Comparison of ENCODE assay signal across 8 cellular contexts in the genomic region with DNA sequence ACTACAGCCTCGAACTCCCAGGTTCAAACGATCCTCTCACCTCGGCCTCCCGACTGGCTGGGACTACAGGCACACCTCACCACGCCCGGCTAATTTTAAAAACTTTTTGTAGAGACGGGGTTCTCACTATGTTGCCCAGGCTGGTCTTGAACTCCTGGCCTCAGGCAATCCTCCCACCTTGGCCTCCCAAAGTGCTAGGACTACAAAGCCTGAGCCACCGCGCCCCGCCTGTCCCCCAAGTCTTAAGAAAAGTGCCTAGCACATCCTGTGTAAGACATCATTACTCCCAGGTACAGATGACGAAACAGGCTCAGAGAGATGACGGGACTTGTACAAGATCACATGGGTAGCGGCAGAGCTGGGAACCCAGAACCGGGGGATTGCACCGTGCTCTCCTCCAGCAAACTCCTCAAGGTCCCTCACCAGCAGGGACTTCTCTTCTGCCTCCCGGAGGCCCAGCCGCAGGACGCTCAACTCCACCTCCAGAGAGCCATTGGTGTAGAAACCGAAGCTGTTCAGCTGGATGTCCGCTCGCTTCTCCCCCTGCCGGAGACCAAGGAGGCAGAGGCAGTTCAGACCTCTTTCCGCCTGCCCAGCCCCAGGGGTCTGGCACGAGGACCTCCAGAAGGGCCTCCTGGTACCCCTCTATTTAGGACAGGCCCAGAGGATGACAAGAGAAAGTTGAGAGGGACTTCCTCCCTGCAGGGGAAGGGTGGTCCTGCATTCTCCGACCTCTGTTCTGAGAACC. TPM values are rescaled to one million over a fixed set of nuclear protein-coding genes. Genes with fewer than 3 reads are reported as not detected.
DNase-seq lines count a peak whose midpoint lies in the region; ATAC-seq, FAIRE-seq and TF ChIP-seq lines count a peak whose summit lies in the region.

No MANE protein-coding gene starts in this region.

- no peaks in the 10 kb centered on the region for H3K9me3 ChIP-seq in HepG2 (ENCODE audit: low read length)

- H3K27me3 Mint-ChIP-seq in activated CD4-positive, alpha-beta T cell treated with anti-CD3 and anti-CD28 coated beads, Interleukin-2, amount 10 ng/mL, durations not matched to agents 7 days and 5 days: no peaks in the 10 kb centered on the region

- peaks cover 12% of the 10 kb centered on the region for H3K36me3 Mint-ChIP-seq in activated CD4-positive, alpha-beta T cell treated with anti-CD3 and anti-CD28 coated beads, Interleukin-2, amount 10 ng/mL, durations not matched to agents 7 days and 5 days (ENCODE audit: low read depth)

- peaks cover 5% of the 10 kb centered on the region; the same call in 1 of the 2 replicates for H4K20me1 ChIP-seq in HepG2 (ENCODE audit: insufficient read depth, low read length)

- FAIRE-seq in HepG2 (lab: Jason Lieb, UNC): peak; percentile 71

- H3K9me3 Mint-ChIP-seq in activated CD4-positive, alpha-beta T cell treated with anti-CD3 and anti-CD28 coated beads, Interleukin-2, amount 10 ng/mL, durations not matched to agents 7 days and 5 days: no peaks in the 10 kb centered on the region

- H3K27ac Mint-ChIP-seq in activated CD4-positive, alpha-beta T cell treated with anti-CD3 and anti-CD28 coated beads, Interleukin-2, amount 10 ng/mL, durations not matched to agents 7 days and 5 days: peak overlapping the region; percentile 99

- in situ Hi-C loops in HepG2 (cut with HindIII; ENCODE audit: extremely low pct_ligation_motif_present, low pct_unique_long_range_greater_than_20kb): loop anchor here (5.0 kb wide), 1 partner anchor 126 kb away; no protein-coding TSS in a partner anchor

- peak overlapping the region; percentile 90 for H3K9ac ChIP-seq in HepG2 (ENCODE audit: insufficient read depth, low read depth, low read length)

- ATAC-seq in HepG2: peak; percentile 47
- no peak for ATAC-seq in HG03439 (IDR thresholded peaks at IDR 0.05; ENCODE audit: unreplicated experiment)

- H3K4me1 ChIP-seq in HepG2 (ENCODE audit: insufficient read depth, low read length): peaks cover 46% of the 10 kb centered on the region

- H3K4me1 Mint-ChIP-seq in activated CD4-positive, alpha-beta T cell treated with anti-CD3 and anti-CD28 coated beads, Interleukin-2, amount 10 ng/mL, durations not matched to agents 7 days and 5 days: peaks cover 35% of the 10 kb centered on the region

- DNase-seq in NCI-H524 (lab: John Stamatoyannopoulos, UW): peak; percentile 28 to 64
- no peak for DNase-seq in NCI-H524 treated with DMSO at 0.1 percent for 48 hours (lab: John Stamatoyannopoulos, UW)
- peak; percentile 87 for DNase-seq in NCI-H226
- peak; percentile 79 for DNase-seq in activated CD4-positive, alpha-beta T cell treated with anti-CD3 and anti-CD28 coated beads, Interleukin-2, amount 10 ng/mL, durations not matched to agents 7 days and 5 days
- DNase-seq in dermis blood vessel endothelial cell: peak; percentile 91
- DNase-seq in HepG2 (ENCODE audit: low spot score): peak; percentile 81
- DNase-seq in stimulated activated CD4-positive, alpha-beta T cell treated with anti-CD3 and anti-CD28 coated beads, Interleukin-2, amount 100 ng/mL, for 48 hours: peak; percentile 49 to 58

- BruUV-seq in HepG2 (replicated peaks; lab: Mats Ljungman, UMichigan): no TSS peak

- peak overlapping the region; percentile 95 for H3K4me3 Mint-ChIP-seq in activated CD4-positive, alpha-beta T cell treated with anti-CD3 and anti-CD28 coated beads, Interleukin-2, amount 10 ng/mL, durations not matched to agents 7 days and 5 days

- peaks cover 0 to 2% of the 10 kb centered on the region in 2 experiments; a peak in 2 of 5 replicates for H3K36me3 ChIP-seq in HepG2 (replicated peaks in 1 of 2; ENCODE audit: control insufficient read depth in 1 of 2, insufficient read depth in 2 of 2, low read length in 2 of 2)

- H3K27me3 ChIP-seq in HepG2 (ENCODE audit: control insufficient read depth in 1 of 2, insufficient read depth in 2 of 2, low read length in 2 of 2): no peaks in the 10 kb centered on the region; a peak in 1 of 5 replicates

- CTCF ChIA-PET in activated CD4-positive, alpha-beta T cell treated with anti-CD3 and anti-CD28 coated beads, Interleukin-2, amount 10 ng/mL, durations not matched to agents 7 days and 5 days (lab: Charles Lee): interaction anchor here (0.7 to 2.7 kb wide), 18 partner anchors 15 to 244 kb away, joined by 3 to 8 read pairs (median 3); a partner anchor contains a TSS
- CTCF ChIA-PET in HepG2 (lab: Yijun Ruan, JAX; ENCODE audit: low intra/inter-chr PET ratio, low total read pairs): interaction anchor here (3.1 to 3.4 kb wide), 2 partner anchors 33 to 127 kb away, joined by 17 to 31 read pairs; no protein-coding TSS in a partner anchor

- intact Hi-C loops in HepG2 (cut with micrococcal nuclease; ENCODE audit: unreplicated experiment): loop anchor here (2.0 to 10.0 kb wide), 2 partner anchors 16 to 1138 kb away; a partner anchor contains a TSS

- peak overlapping the region; percentile 87 for H3K4me2 ChIP-seq in HepG2 (ENCODE audit: low read depth, low read length)

- 37% methylated on average over 15 of the region's 25 CpGs for WGBS in HepG2 (ENCODE audit: low lambda C conversion rate)

- POLR2A ChIA-PET in activated CD4-positive, alpha-beta T cell treated with anti-CD3 and anti-CD28 coated beads, Interleukin-2, amount 10 ng/mL, durations not matched to agents 7 days and 5 days (lab: Charles Lee): interaction anchor here (0.7 kb wide), 1 partner anchor 612 kb away, joined by 3 read pairs; a partner anchor contains a TSS
- POLR2A ChIA-PET in HepG2 (lab: Yijun Ruan, JAX): interaction anchor here (0.6 to 5.4 kb wide), 9 partner anchors 8 to 143 kb away, joined by 3 to 278 read pairs (median 4); a partner anchor contains a TSS

- peaks cover 27% of the 10 kb centered on the region for H3K79me2 ChIP-seq in HepG2 (ENCODE audit: insufficient read depth, low read length)

- peak overlapping the region; percentile 81 to 90 (median 87) for H3K4me3 ChIP-seq in HepG2 (replicated peaks in 1 of 3; ENCODE audit: insufficient read depth in 1 of 3, low read depth in 2 of 3, low read length in 3 of 3)

- no peak for TF ChIP-seq EP300 in HepG2 (IDR thresholded peaks at IDR 0.05; ENCODE audit: low read depth in 2 of 2, low read length in 2 of 2)
- no peak for TF ChIP-seq EP300 in HepG2 (CRISPR knock-in tag; IDR thresholded peaks at IDR 0.05; ENCODE audit: borderline replicate concordance)

- peak overlapping the region; percentile 89 for H3K27ac ChIP-seq in HepG2 (ENCODE audit: extremely low read length, insufficient read depth, low read length)

- H2AFZ ChIP-seq in HepG2 (ENCODE audit: low read length): no peak overlapping the region

- TF ChIP-seq RAD21 in HepG2 (CRISPR knock-in tag; IDR thresholded peaks at IDR 0.05): peak; percentile 82

- peak; percentile 88 for TF ChIP-seq CTCF in HepG2 (CRISPR knock-in tag; IDR thresholded peaks at IDR 0.05)

- peak; percentile 21 to 49; a peak in 1 of 4 replicates for TF ChIP-seq POLR2A in HepG2 (IDR thresholded peaks at IDR 0.05; ENCODE audit: insufficient read depth in 1 of 2, low read depth in 2 of 2, low read length in 2 of 2)

RNA-seq across cellular contexts. Expression of a gene that starts 1.0 kb away (rescaled TPM):
- 10 to 100 TPM; 64.6 TPM for total RNA-seq in activated CD4-positive, alpha-beta T cell treated with anti-CD3 and anti-CD28 coated beads, Interleukin-2, amount 10 ng/mL, durations not matched to agents 7 days and 5 days
- 56.2 and 59.1 TPM in 2 replicates for total RNA-seq in dermis blood vessel endothelial cell
- total RNA-seq in HepG2 (2016; rRNA removed; fragmentation: Illumina TruSeq; extraction: Trizol): 24.1 and 36.4 TPM in 2 replicates
- 38.0 and 46.7 TPM in 2 replicates for total RNA-seq in HepG2 (2016; cell fraction: cytosol; rRNA removed; fragmentation: Illumina TruSeq; extraction: Trizol; ENCODE audit: low read depth)
- 17.4 and 36.4 TPM in 2 replicates for total RNA-seq in HepG2 (2016; cell fraction: insoluble cytoplasmic fraction; rRNA removed; fragmentation: Illumina TruSeq; extraction: Trizol)
- 50.7 and 59.0 TPM in 2 replicates for total RNA-seq in HepG2 (2016; cell fraction: membrane; rRNA removed; fragmentation: Illumina TruSeq; extraction: Trizol)
- 28.9 and 37.5 TPM in 2 replicates for total RNA-seq in HepG2 (2016; cell fraction: nucleus; rRNA removed; fragmentation: Illumina TruSeq; extraction: Trizol)
- 63.0 and 69.7 TPM in 2 replicates for polyA plus RNA-seq in HepG2 (2011; rRNA removed)
- polyA plus RNA-seq in HepG2 (2011; cell fraction: cytosol; rRNA removed): 52.1 and 59.5 TPM in 2 replicates
- 207 and 243 TPM in 2 replicates for polyA plus RNA-seq in HepG2 (2011; cell fraction: nucleus; rRNA removed)
- 28.8 and 45.1 TPM in 2 replicates for polyA plus RNA-seq in HepG2 (2012)
- 45.8 and 48.0 TPM in 2 replicates for polyA plus RNA-seq in HepG2 (2016; cell fraction: cytosol; fragmentation: Illumina TruSeq; extraction: Trizol; ENCODE audit: low read depth)
- 22.1 and 29.5 TPM in 2 replicates for polyA plus RNA-seq in HepG2 (2016; cell fraction: insoluble cytoplasmic fraction; fragmentation: Illumina TruSeq; extraction: Trizol; ENCODE audit: low read depth)
- polyA plus RNA-seq in HepG2 (2016; cell fraction: membrane; fragmentation: Illumina TruSeq; extraction: Trizol; ENCODE audit: low read depth): 52.9 and 59.3 TPM in 2 replicates
- 87.3 and 93.9 TPM in 2 replicates for polyA plus RNA-seq in HepG2 (2016; cell fraction: nucleus; fragmentation: Illumina TruSeq; extraction: Trizol; ENCODE audit: insufficient read depth, low read depth)
- polyA minus RNA-seq in HepG2 (2011; rRNA and poly(A)+ RNA removed; ENCODE audit: low replicate concordance): 154 and 189 TPM in 2 replicates
- polyA minus RNA-seq in HepG2 (2011; cell fraction: cytosol; rRNA and poly(A)+ RNA removed): 18.7 and 18.9 TPM in 2 replicates
- 28.3 and 32.7 TPM in 2 replicates for polyA minus RNA-seq in HepG2 (2011; cell fraction: nucleus; rRNA and poly(A)+ RNA removed)

RNA-seq across cellular contexts. Expression of a gene that starts 3.1 kb away (rescaled TPM):
- 10 to 100 TPM; 11.1 to 11.2 TPM for total RNA-seq in activated CD4-positive, alpha-beta T cell treated with anti-CD3 and anti-CD28 coated beads, Interleukin-2, amount 10 ng/mL, durations not matched to agents 7 days and 5 days
- total RNA-seq in dermis blood vessel endothelial cell: 35.5 and 40.7 TPM in 2 replicates
- 24.1 and 32.5 TPM in 2 replicates for total RNA-seq in HepG2 (2016; rRNA removed; fragmentation: Illumina TruSeq; extraction: Trizol)
- total RNA-seq in HepG2 (2016; cell fraction: cytosol; rRNA removed; fragmentation: Illumina TruSeq; extraction: Trizol; ENCODE audit: low read depth): 14.5 and 17.4 TPM in 2 replicates
- total RNA-seq in HepG2 (2016; cell fraction: insoluble cytoplasmic fraction; rRNA removed; fragmentation: Illumina TruSeq; extraction: Trizol): 21.0 and 35.2 TPM in 2 replicates
- 24.2 and 24.9 TPM in 2 replicates for total RNA-seq in HepG2 (2016; cell fraction: membrane; rRNA removed; fragmentation: Illumina TruSeq; extraction: Trizol)
- total RNA-seq in HepG2 (2016; cell fraction: nucleus; rRNA removed; fragmentation: Illumina TruSeq; extraction: Trizol): 15.8 and 19.9 TPM in 2 replicates
- 33.2 and 39.4 TPM in 2 replicates for polyA plus RNA-seq in HepG2 (2011; rRNA removed)
- polyA plus RNA-seq in HepG2 (2011; cell fraction: cytosol; rRNA removed): 27.2 and 31.9 TPM in 2 replicates
- 93.2 and 99.5 TPM in 2 replicates for polyA plus RNA-seq in HepG2 (2011; cell fraction: nucleus; rRNA removed)
- polyA plus RNA-seq in HepG2 (2012): 45.5 and 60.4 TPM in 2 replicates
- polyA plus RNA-seq in HepG2 (2016; cell fraction: cytosol; fragmentation: Illumina TruSeq; extraction: Trizol; ENCODE audit: low read depth): 20.7 and 22.0 TPM in 2 replicates
- polyA plus RNA-seq in HepG2 (2016; cell fraction: insoluble cytoplasmic fraction; fragmentation: Illumina TruSeq; extraction: Trizol; ENCODE audit: low read depth): 32.6 and 39.0 TPM in 2 replicates
- polyA plus RNA-seq in HepG2 (2016; cell fraction: membrane; fragmentation: Illumina TruSeq; extraction: Trizol; ENCODE audit: low read depth): 29.2 and 30.7 TPM in 2 replicates
- polyA plus RNA-seq in HepG2 (2016; cell fraction: nucleus; fragmentation: Illumina TruSeq; extraction: Trizol; ENCODE audit: insufficient read depth, low read depth): 79.8 and 91.2 TPM in 2 replicates
- 17.1 and 24.3 TPM in 2 replicates for polyA minus RNA-seq in HepG2 (2011; rRNA and poly(A)+ RNA removed; ENCODE audit: low replicate concordance)
- 14.9 and 15.0 TPM in 2 replicates for polyA minus RNA-seq in HepG2 (2011; cell fraction: cytosol; rRNA and poly(A)+ RNA removed)
- polyA minus RNA-seq in HepG2 (2011; cell fraction: nucleus; rRNA and poly(A)+ RNA removed): 19.4 and 20.3 TPM in 2 replicates

RNA-seq across cellular contexts. Expression of a gene that starts 15.9 kb away (rescaled TPM):
- not detected for total RNA-seq in activated CD4-positive, alpha-beta T cell treated with anti-CD3 and anti-CD28 coated beads, Interleukin-2, amount 10 ng/mL, durations not matched to agents 7 days and 5 days
- total RNA-seq in dermis blood vessel endothelial cell (5.4 and 33.5 TPM in 2 replicates), HepG2 (2016; rRNA removed; fragmentation: Illumina TruSeq; extraction: Trizol) (700 and 1,455 TPM in 2 replicates)
- 160 and 192 TPM in 2 replicates for total RNA-seq in HepG2 (2016; cell fraction: cytosol; rRNA removed; fragmentation: Illumina TruSeq; extraction: Trizol; ENCODE audit: low read depth)
- 643 and 1,412 TPM in 2 replicates for total RNA-seq in HepG2 (2016; cell fraction: insoluble cytoplasmic fraction; rRNA removed; fragmentation: Illumina TruSeq; extraction: Trizol)
- 268 and 291 TPM in 2 replicates for total RNA-seq in HepG2 (2016; cell fraction: membrane; rRNA removed; fragmentation: Illumina TruSeq; extraction: Trizol)
- total RNA-seq in HepG2 (2016; cell fraction: nucleus; rRNA removed; fragmentation: Illumina TruSeq; extraction: Trizol): 1,410 and 1,846 TPM in 2 replicates
- 6,272 and 9,798 TPM in 2 replicates for polyA plus RNA-seq in HepG2 (2011; rRNA removed)
- polyA plus RNA-seq in HepG2 (2011; cell fraction: cytosol; rRNA removed): 4,601 and 7,618 TPM in 2 replicates
- polyA plus RNA-seq in HepG2 (2011; cell fraction: nucleus; rRNA removed): 6,023 and 6,891 TPM in 2 replicates
- polyA plus RNA-seq in HepG2 (2012): 3,859 and 6,494 TPM in 2 replicates
- 195 and 210 TPM in 2 replicates for polyA plus RNA-seq in HepG2 (2016; cell fraction: cytosol; fragmentation: Illumina TruSeq; extraction: Trizol; ENCODE audit: low read depth)
- 903 and 1,023 TPM in 2 replicates for polyA plus RNA-seq in HepG2 (2016; cell fraction: insoluble cytoplasmic fraction; fragmentation: Illumina TruSeq; extraction: Trizol; ENCODE audit: low read depth)
- polyA plus RNA-seq in HepG2 (2016; cell fraction: membrane; fragmentation: Illumina TruSeq; extraction: Trizol; ENCODE audit: low read depth): 286 and 340 TPM in 2 replicates
- polyA plus RNA-seq in HepG2 (2016; cell fraction: nucleus; fragmentation: Illumina TruSeq; extraction: Trizol; ENCODE audit: insufficient read depth, low read depth): 3,631 and 3,793 TPM in 2 replicates
- 785 and 9,683 TPM in 2 replicates for polyA minus RNA-seq in HepG2 (2011; rRNA and poly(A)+ RNA removed; ENCODE audit: low replicate concordance)
- polyA minus RNA-seq in HepG2 (2011; cell fraction: cytosol; rRNA and poly(A)+ RNA removed): 2,000 and 4,520 TPM in 2 replicates
- 1,680 and 2,385 TPM in 2 replicates for polyA minus RNA-seq in HepG2 (2011; cell fraction: nucleus; rRNA and poly(A)+ RNA removed)

RNA-seq across cellular contexts. Expression of a gene that starts 30.9 kb away (rescaled TPM):
- 10 to 100 TPM; 31.5 to 35.2 TPM for total RNA-seq in activated CD4-positive, alpha-beta T cell treated with anti-CD3 and anti-CD28 coated beads, Interleukin-2, amount 10 ng/mL, durations not matched to agents 7 days and 5 days
- total RNA-seq in dermis blood vessel endothelial cell: 6.0 and 6.3 TPM in 2 replicates
- total RNA-seq in HepG2 (2016; rRNA removed; fragmentation: Illumina TruSeq; extraction: Trizol): 0.60 and 1.0 TPM in 2 replicates
- 0.61 and 1.1 TPM in 2 replicates for total RNA-seq in HepG2 (2016; cell fraction: cytosol; rRNA removed; fragmentation: Illumina TruSeq; extraction: Trizol; ENCODE audit: low read depth)
- total RNA-seq in HepG2 (2016; cell fraction: insoluble cytoplasmic fraction; rRNA removed; fragmentation: Illumina TruSeq; extraction: Trizol): 0.82 and 1.2 TPM in 2 replicates
- 1.00 and 1.4 TPM in 2 replicates for total RNA-seq in HepG2 (2016; cell fraction: membrane; rRNA removed; fragmentation: Illumina TruSeq; extraction: Trizol)
- 0.81 and 1.2 TPM in 2 replicates for total RNA-seq in HepG2 (2016; cell fraction: nucleus; rRNA removed; fragmentation: Illumina TruSeq; extraction: Trizol)
- polyA plus RNA-seq in HepG2 (2011; rRNA removed): 1.8 and 2.2 TPM in 2 replicates
- polyA plus RNA-seq in HepG2 (2011; cell fraction: cytosol; rRNA removed): 0.97 and 1.7 TPM in 2 replicates
- 2.5 and 3.9 TPM in 2 replicates for polyA plus RNA-seq in HepG2 (2011; cell fraction: nucleus; rRNA removed)
- 1.7 and 1.9 TPM in 2 replicates for polyA plus RNA-seq in HepG2 (2012)
- 0.81 and 0.84 TPM in 2 replicates for polyA plus RNA-seq in HepG2 (2016; cell fraction: cytosol; fragmentation: Illumina TruSeq; extraction: Trizol; ENCODE audit: low read depth)
- 1.0 and 1.5 TPM in 2 replicates for polyA plus RNA-seq in HepG2 (2016; cell fraction: insoluble cytoplasmic fraction; fragmentation: Illumina TruSeq; extraction: Trizol; ENCODE audit: low read depth)
- polyA plus RNA-seq in HepG2 (2016; cell fraction: membrane; fragmentation: Illumina TruSeq; extraction: Trizol; ENCODE audit: low read depth): 0.56 and 0.95 TPM in 2 replicates
- 1.2 and 2.2 TPM in 2 replicates for polyA plus RNA-seq in HepG2 (2016; cell fraction: nucleus; fragmentation: Illumina TruSeq; extraction: Trizol; ENCODE audit: insufficient read depth, low read depth)
- 2.2 and 18.7 TPM in 2 replicates for polyA minus RNA-seq in HepG2 (2011; rRNA and poly(A)+ RNA removed; ENCODE audit: low replicate concordance)
- polyA minus RNA-seq in HepG2 (2011; cell fraction: cytosol; rRNA and poly(A)+ RNA removed): 0.70 and 0.89 TPM in 2 replicates
- polyA minus RNA-seq in HepG2 (2011; cell fraction: nucleus; rRNA and poly(A)+ RNA removed): 2.1 and 2.3 TPM in 2 replicates

RNA-seq across cellular contexts. Expression of a gene that starts 36.2 kb away (rescaled TPM):
- total RNA-seq in activated CD4-positive, alpha-beta T cell treated with anti-CD3 and anti-CD28 coated beads, Interleukin-2, amount 10 ng/mL, durations not matched to agents 7 days and 5 days: 100 to 1,000 TPM; 123 to 132 TPM
- total RNA-seq in dermis blood vessel endothelial cell (0.09 TPM in 1 of 2 replicates, not detected in the other), HepG2 (2016; rRNA removed; fragmentation: Illumina TruSeq; extraction: Trizol) (not detected in 2 replicates)
- not detected in 2 replicates for total RNA-seq in HepG2 (2016; cell fraction: cytosol; rRNA removed; fragmentation: Illumina TruSeq; extraction: Trizol; ENCODE audit: low read depth)
- not detected in 2 replicates for total RNA-seq in HepG2 (2016; cell fraction: insoluble cytoplasmic fraction; rRNA removed; fragmentation: Illumina TruSeq; extraction: Trizol)
- not detected in 2 replicates for total RNA-seq in HepG2 (2016; cell fraction: membrane; rRNA removed; fragmentation: Illumina TruSeq; extraction: Trizol)
- total RNA-seq in HepG2 (2016; cell fraction: nucleus; rRNA removed; fragmentation: Illumina TruSeq; extraction: Trizol): not detected in 2 replicates
- not detected in 2 replicates for polyA plus RNA-seq in HepG2 (2011; rRNA removed)
- polyA plus RNA-seq in HepG2 (2011; cell fraction: cytosol; rRNA removed): not detected in 2 replicates
- polyA plus RNA-seq in HepG2 (2011; cell fraction: nucleus; rRNA removed): 0.05 TPM in 1 of 2 replicates, not detected in the other
- not detected in 2 replicates for polyA plus RNA-seq in HepG2 (2012)
- polyA plus RNA-seq in HepG2 (2016; cell fraction: cytosol; fragmentation: Illumina TruSeq; extraction: Trizol; ENCODE audit: low read depth): not detected in 2 replicates
- not detected in 2 replicates for polyA plus RNA-seq in HepG2 (2016; cell fraction: insoluble cytoplasmic fraction; fragmentation: Illumina TruSeq; extraction: Trizol; ENCODE audit: low read depth)
- not detected in 2 replicates for polyA plus RNA-seq in HepG2 (2016; cell fraction: membrane; fragmentation: Illumina TruSeq; extraction: Trizol; ENCODE audit: low read depth)
- not detected in 2 replicates for polyA plus RNA-seq in HepG2 (2016; cell fraction: nucleus; fragmentation: Illumina TruSeq; extraction: Trizol; ENCODE audit: insufficient read depth, low read depth)
- not detected in 2 replicates for polyA minus RNA-seq in HepG2 (2011; rRNA and poly(A)+ RNA removed; ENCODE audit: low replicate concordance)
- not detected in 2 replicates for polyA minus RNA-seq in HepG2 (2011; cell fraction: cytosol; rRNA and poly(A)+ RNA removed)
- not detected in 2 replicates for polyA minus RNA-seq in HepG2 (2011; cell fraction: nucleus; rRNA and poly(A)+ RNA removed)
